In the genomic region with DNA sequence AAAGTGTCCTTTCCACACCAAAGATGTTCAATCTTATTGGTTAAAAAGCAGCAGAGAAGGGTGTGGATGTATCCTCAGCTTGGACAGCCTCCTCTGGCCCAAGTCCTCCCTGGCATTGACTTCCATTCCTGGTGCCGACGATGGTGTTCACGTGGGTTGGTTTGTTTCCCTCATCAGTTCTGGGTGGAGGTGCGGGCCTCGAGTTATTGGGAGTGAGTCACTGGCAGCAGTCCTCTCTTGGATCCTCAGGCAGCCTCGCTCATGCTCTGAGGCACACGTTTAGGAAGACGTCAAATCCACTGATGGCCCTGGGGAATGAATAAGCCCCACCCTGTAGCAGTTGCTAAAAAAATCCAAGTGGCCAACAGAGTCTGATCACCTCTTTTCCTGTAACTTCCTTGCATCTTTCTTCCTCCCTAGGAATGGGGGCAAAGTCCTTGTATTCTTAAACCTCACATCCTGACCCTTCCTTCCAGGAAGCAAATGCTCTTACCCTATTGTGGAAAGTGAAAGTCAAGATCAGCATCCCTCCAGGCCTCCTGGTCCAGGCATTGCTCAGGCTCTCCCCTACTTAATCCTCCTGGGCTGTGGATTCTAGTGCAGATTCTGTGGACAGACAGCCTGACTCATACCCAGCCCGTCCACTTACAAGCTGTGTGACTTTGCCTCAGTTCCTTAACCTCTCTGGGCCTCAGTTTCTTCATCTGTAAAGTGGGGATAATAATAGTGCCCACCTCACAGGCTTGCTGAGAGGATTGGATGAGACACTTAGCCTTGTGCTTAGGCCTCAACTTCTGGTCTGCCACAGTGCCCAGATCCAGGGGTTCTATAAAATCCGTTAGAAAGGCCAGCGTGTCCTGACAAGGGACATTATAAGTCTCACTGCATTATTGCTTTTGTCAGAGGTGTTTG, we compare ENCODE assay signal across 12 cellular contexts.
DNase-seq lines count a peak whose midpoint lies in the region; ATAC-seq, FAIRE-seq and TF ChIP-seq lines count a peak whose summit lies in the region.
"Had no signal": no experiment of that assay in that cellular context is flagged by ENCODE, and none has a peak within 500 bp of the region (broad histone marks: within the 10 kb centered on the region; RNA-seq: fewer than 3 reads in every experiment).

No MANE protein-coding gene starts in this region.

- H4K20me1 ChIP-seq in K562 (replicated peaks; ENCODE audit: control insufficient read depth, insufficient read depth, low read length) (0 out of 2 replicates have a peak, but pooled peaks cover 2% of the 10 kb centered on the region), smooth muscle cell (ENCODE audit: low read depth) (no peaks in the 10 kb centered on the region)

- H3K9me3 ChIP-seq in K562 (replicated peaks; ENCODE audit: control insufficient read depth, insufficient read depth, low read depth, low read length) (no peaks in the 10 kb centered on the region), smooth muscle cell (replicated peaks; ENCODE audit: low read depth) (no peaks in the 10 kb centered on the region)

- H3K27ac ChIP-seq in K562 (ENCODE audit: extremely low read depth, low read depth, low read length) (no peak overlapping the region), smooth muscle cell (ENCODE audit: low read depth) (peak overlapping the region; percentile 30)

- H2AFZ ChIP-seq in K562 (ENCODE audit: low read depth, low read length) (no peak overlapping the region), smooth muscle cell (ENCODE audit: low read depth) (peak overlapping the region; percentile 35)

- no peaks in the 10 kb centered on the region for H3K79me2 ChIP-seq in K562 (ENCODE audit: control insufficient read depth, insufficient read depth, low read length)
- H3K79me2 ChIP-seq in smooth muscle cell (ENCODE audit: low read depth) = peaks cover 12% of the 10 kb centered on the region

- H3K4me2 ChIP-seq in K562 (ENCODE audit: insufficient read depth, low read length) (no peak overlapping the region), smooth muscle cell (peak overlapping the region; percentile 49)

- TF ChIP-seq CTCF in K562 (IDR thresholded peaks at IDR 0.05 in 2 of 3, conservative IDR thresholded peaks at IDR 0.05 in 1 of 3; ENCODE audit: insufficient read depth in 2 of 3, low read depth in 1 of 3, low read length in 3 of 3) (no peak), smooth muscle cell (IDR thresholded peaks at IDR 0.05; ENCODE audit: borderline replicate concordance, insufficient read depth, poor library complexity, severe bottlenecking) (no peak)

- no peak for TF ChIP-seq RAD21 in K562 (CRISPR knock-in tag; conservative IDR thresholded peaks at IDR 0.05 in 1 of 2, IDR thresholded peaks at IDR 0.05 in 1 of 2)

- no peaks in the 10 kb centered on the region for H3K9me1 ChIP-seq in K562 (ENCODE audit: control insufficient read depth, insufficient read depth, low read length)

- in situ Hi-C loops in K562 (cut with MboI) = no loop called here

- H3K9ac ChIP-seq in K562 (ENCODE audit: insufficient read depth in 1 of 2, low read depth in 2 of 2, low read length in 2 of 2) (no peak overlapping the region), smooth muscle cell (ENCODE audit: low read depth) (no peak overlapping the region)

- no peak for TF ChIP-seq EP300 in K562 (IDR thresholded peaks at IDR 0.05; ENCODE audit: low read length)

- H3K4me1 ChIP-seq in K562 (replicated peaks in 1 of 2; ENCODE audit: control insufficient read depth in 2 of 2, insufficient read depth in 2 of 2, low read length in 2 of 2) (peaks cover 4 to 12% of the 10 kb centered on the region in 2 experiments; a peak in 3 of 5 replicates), smooth muscle cell (ENCODE audit: low read depth) (peaks cover 17% of the 10 kb centered on the region)

- H3F3A ChIP-seq in smooth muscle cell (ENCODE audit: low read depth) = peaks cover 9% of the 10 kb centered on the region

- POLR2A ChIA-PET in K562 (lab: Yijun Ruan, JAX) = interaction anchor here (1.2 kb wide), 1 partner anchor 20 kb away, joined by 3 read pairs; no protein-coding TSS in a partner anchor

- H3K4me3 ChIP-seq in K562 (no peak overlapping the region), smooth muscle cell (no peak overlapping the region)

- intact Hi-C loops in K562 (cut with micrococcal nuclease) = no loop called here

- BruUV-seq in K562 (replicated peaks; lab: Mats Ljungman, UMichigan) = no TSS peak

- DNase-seq in GM04504 (ENCODE audit: low read depth) (peak; percentile 47), K562 (ENCODE audit: extremely low read depth in 1 of 4, low spot score in 3 of 4) (no peak), hepatic stellate cell (ENCODE audit: low spot score) (peak; percentile 26), smooth muscle cell (lab: John Stamatoyannopoulos, UW; ENCODE audit: unreplicated experiment) (no peak), anterior cingulate cortex (lab: John Stamatoyannopoulos, UW) (no peak)
- DNase-seq: activated CD4-positive, alpha-beta T cell treated with anti-CD3 and anti-CD28 coated beads, Interleukin-2, amount 50 U/mL, for 1 hour; DMS 273 treated with DMSO at 0.1 percent for 48 hours; NCI-H510A had no signal

- CTCF ChIA-PET in K562 (lab: Yijun Ruan, JAX; ENCODE audit: low intra/inter-chr PET ratio) = no interaction called here

- WGBS in K562 (ENCODE audit: insufficient coverage, low coverage, missing lambda C conversion rate) = 0% methylated on average over 11 of the region's 11 CpGs
- 24% methylated on average over 11 of the region's 11 CpGs for WGBS in smooth muscle cell (ENCODE audit: low lambda C conversion rate)

- ATAC-seq in K562 (no peak), GM19467 (IDR thresholded peaks at IDR 0.05; ENCODE audit: unreplicated experiment) (no peak), HG02938 (IDR thresholded peaks at IDR 0.05; ENCODE audit: unreplicated experiment) (no peak), HG03159 (IDR thresholded peaks at IDR 0.05; ENCODE audit: unreplicated experiment) (no peak)
- ATAC-seq: left lobe of liver had no signal

- no peak for TF ChIP-seq POLR2A in K562 (conservative IDR thresholded peaks at IDR 0.05)

- H3K27me3 ChIP-seq in K562 (ENCODE audit: control insufficient read depth in 2 of 2, insufficient read depth in 2 of 2, low read length in 2 of 2) = peaks cover 21 to 48% of the 10 kb centered on the region in 2 experiments
- no peaks in the 10 kb centered on the region for H3K27me3 ChIP-seq in smooth muscle cell (ENCODE audit: low read depth)

- H3K36me3 ChIP-seq in K562 (ENCODE audit: control insufficient read depth, insufficient read depth, low read length) (no peaks in the 10 kb centered on the region), smooth muscle cell (ENCODE audit: low read depth) (no peaks in the 10 kb centered on the region)

- FAIRE-seq in K562 (lab: Jason Lieb, UNC) = no peak

TF ChIP-seq in K562, 482 proteins besides CTCF, POLR2A, EP300 and RAD21:
- TF ChIP-seq SREBF2 (CRISPR knock-in tag; IDR thresholded peaks at IDR 0.05) (no peak), JUNB (CRISPR knock-in tag; conservative IDR thresholded peaks at IDR 0.05) (no peak), ZFP36 (IDR thresholded peaks at IDR 0.05; ENCODE audit: low read depth, low read length, partially characterized antibody) (peak; percentile 64), NR2C2 (CRISPR knock-in tag; IDR thresholded peaks at IDR 0.05) (no peak), NR2C2 (tag; IDR thresholded peaks at IDR 0.05) (no peak), CBX2 (IDR thresholded peaks at IDR 0.05; ENCODE audit: insufficient read depth, low read length, poor library complexity, severe bottlenecking) (no peak), KDM1A (IDR thresholded peaks at IDR 0.05) (peak in 1 of 2 experiments; percentile 50; a peak in 1 of 4 replicates), CREB1 (IDR thresholded peaks at IDR 0.05) (no peak), CREB1 (CRISPR knock-in tag; IDR thresholded peaks at IDR 0.05) (no peak), HDGF (IDR thresholded peaks at IDR 0.05) (no peak), RBM25 (IDR thresholded peaks at IDR 0.05; ENCODE audit: low read depth, low read length, severe bottlenecking) (peak; percentile 90), BCOR (IDR thresholded peaks at IDR 0.05) (peak; percentile 77), KDM2B (CRISPR knock-in tag; IDR thresholded peaks at IDR 0.05) (no peak), POLR2AphosphoS5 (IDR thresholded peaks at IDR 0.05; ENCODE audit: control insufficient read depth, insufficient read depth, low read depth, low read length) (no peak)
- TF ChIP-seq, protein P1, sequence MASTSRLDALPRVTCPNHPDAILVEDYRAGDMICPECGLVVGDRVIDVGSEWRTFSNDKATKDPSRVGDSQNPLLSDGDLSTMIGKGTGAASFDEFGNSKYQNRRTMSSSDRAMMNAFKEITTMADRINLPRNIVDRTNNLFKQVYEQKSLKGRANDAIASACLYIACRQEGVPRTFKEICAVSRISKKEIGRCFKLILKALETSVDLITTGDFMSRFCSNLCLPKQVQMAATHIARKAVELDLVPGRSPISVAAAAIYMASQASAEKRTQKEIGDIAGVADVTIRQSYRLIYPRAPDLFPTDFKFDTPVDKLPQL (IDR thresholded peaks at IDR 0.05; ENCODE audit: extremely low read depth, insufficient read length) = no peak

Comparison
In these comparisons a context has a peak if more than half of its experiments do, and no peak if none do; other contexts are left out.
1. DNase-seq: peak in GM04504 (single experiment) and hepatic stellate cell (single experiment); none in K562 (0 of 4), smooth muscle cell (single experiment) and anterior cingulate cortex (0 of 58).